In genomic region chr5:138927979-138928378, GRCh38 we compare ENCODE assay signal across 9 cellular contexts. TPM values are rescaled to one million over a fixed set of nuclear protein-coding genes. Genes with fewer than 3 reads are reported as not detected.
DNase-seq lines count a peak whose midpoint lies in the region; ATAC-seq, FAIRE-seq and TF ChIP-seq lines count a peak whose summit lies in the region.
"Had no signal": no experiment of that assay in that cellular context is flagged by ENCODE, and none has a peak within 500 bp of the region (broad histone marks: within the 10 kb centered on the region; RNA-seq: fewer than 3 reads in every experiment).

No MANE protein-coding gene starts in this region.

- H3K9me2 ChIP-seq in Karpas-422 (replicated peaks; ENCODE audit: insufficient read depth, low read length): no peaks in the 10 kb centered on the region

- H3K9me3 Mint-ChIP-seq in type B pancreatic cell: no peaks in the 10 kb centered on the region
- no peaks in the 10 kb centered on the region for H3K9me3 Mint-ChIP-seq in stimulated activated effector memory CD8-positive, alpha-beta T cell treated with anti-CD3 and anti-CD28 coated beads, Interleukin-12 subunit alpha, Interleukin-12 subunit beta, amount 100 ng/mL, for 72 hours
- no peaks in the 10 kb centered on the region for H3K9me3 Mint-ChIP-seq in natural killer cell treated with Interleukin-12 subunit alpha and Interleukin-12 subunit beta and Interleukin-15 and Interleukin-18, amount 100 ng/mL, for 72 hours
- H3K9me3 Mint-ChIP-seq: neural progenitor cell had no signal

- H3K4me3 ChIP-seq in fibroblast of lung (replicated peaks in 1 of 4; ENCODE audit: control extremely low read depth in 1 of 4, insufficient read depth in 1 of 4, low read depth in 3 of 4, low read length in 4 of 4): no peak overlapping the region
- no peak overlapping the region for H3K4me3 ChIP-seq in Karpas-422 (ENCODE audit: low read length)
- H3K4me3 ChIP-seq: neural progenitor cell had no signal

- no peak for ATAC-seq in stimulated activated effector memory CD8-positive, alpha-beta T cell treated with anti-CD3 and anti-CD28 coated beads, Interleukin-12 subunit alpha, Interleukin-12 subunit beta, amount 100 ng/mL, for 72 hours
- ATAC-seq in natural killer cell treated with Interleukin-12 subunit alpha and Interleukin-12 subunit beta and Interleukin-15 and Interleukin-18, amount 100 ng/mL, for 72 hours: no peak

- H3K27ac ChIP-seq in fibroblast of lung (ENCODE audit: insufficient read depth, low read length) (no peak overlapping the region), Karpas-422 (ENCODE audit: low read length) (no peak overlapping the region)
- H3K27ac ChIP-seq: neural progenitor cell had no signal

- H3K27me3 ChIP-seq in fibroblast of lung (ENCODE audit: control insufficient read depth, insufficient read depth, low read length) (no peaks in the 10 kb centered on the region), Karpas-422 (ENCODE audit: low read length) (no peaks in the 10 kb centered on the region)
- H3K27me3 ChIP-seq: neural progenitor cell had no signal

- TF ChIP-seq CTCF in fibroblast of lung (conservative IDR thresholded peaks at IDR 0.05 in 1 of 2, IDR thresholded peaks at IDR 0.05 in 1 of 2; ENCODE audit: low read depth in 1 of 2, low read length in 2 of 2): no peak
- no peak for TF ChIP-seq CTCF in type B pancreatic cell (conservative IDR thresholded peaks at IDR 0.05)

- H3K4me1 Mint-ChIP-seq in type B pancreatic cell (ENCODE audit: unreplicated experiment): peaks cover 4% of the 10 kb centered on the region
- H3K4me1 Mint-ChIP-seq in stimulated activated effector memory CD8-positive, alpha-beta T cell treated with anti-CD3 and anti-CD28 coated beads, Interleukin-12 subunit alpha, Interleukin-12 subunit beta, amount 100 ng/mL, for 72 hours: no peaks in the 10 kb centered on the region
- H3K4me1 Mint-ChIP-seq in natural killer cell treated with Interleukin-12 subunit alpha and Interleukin-12 subunit beta and Interleukin-15 and Interleukin-18, amount 100 ng/mL, for 72 hours (ENCODE audit: low read depth in 2 of 2): peaks cover 0 to 3% of the 10 kb centered on the region in 2 donors

- H3K9ac ChIP-seq in fibroblast of lung (ENCODE audit: insufficient read depth, low read length) (no peak overlapping the region), Karpas-422 (ENCODE audit: low read length) (no peak overlapping the region)
- H3K9ac ChIP-seq: neural progenitor cell had no signal

- H3K4me1 ChIP-seq in fibroblast of lung (ENCODE audit: control insufficient read depth, extremely low read depth, insufficient read depth, low read length) (no peaks in the 10 kb centered on the region), Karpas-422 (ENCODE audit: low read length) (peaks cover 10% of the 10 kb centered on the region)
- H3K4me1 ChIP-seq: neural progenitor cell had no signal

- H3K4me2 ChIP-seq in fibroblast of lung (ENCODE audit: extremely low read depth, insufficient read depth, low read length): no peak overlapping the region
- no peak overlapping the region for H3K4me2 ChIP-seq in Karpas-422 (ENCODE audit: low read depth, low read length, poor library complexity, severe bottlenecking)
- H3K4me2 ChIP-seq: neural progenitor cell had no signal

- peak; percentile 23 for FAIRE-seq in RCC 7860 (lab: Jason Lieb, UNC)

- H4K20me1 ChIP-seq in fibroblast of lung (ENCODE audit: control insufficient read depth, extremely low read depth, insufficient read depth, low read length): no peaks in the 10 kb centered on the region
- no peaks in the 10 kb centered on the region for H4K20me1 ChIP-seq in Karpas-422 (ENCODE audit: insufficient read depth, low read depth, low read length)

- H3K4me3 Mint-ChIP-seq in type B pancreatic cell: no peak overlapping the region
- no peak overlapping the region for H3K4me3 Mint-ChIP-seq in stimulated activated effector memory CD8-positive, alpha-beta T cell treated with anti-CD3 and anti-CD28 coated beads, Interleukin-12 subunit alpha, Interleukin-12 subunit beta, amount 100 ng/mL, for 72 hours
- H3K4me3 Mint-ChIP-seq in natural killer cell treated with Interleukin-12 subunit alpha and Interleukin-12 subunit beta and Interleukin-15 and Interleukin-18, amount 100 ng/mL, for 72 hours: no peak overlapping the region
- H3K4me3 Mint-ChIP-seq: neural progenitor cell had no signal

- H3K27ac Mint-ChIP-seq in type B pancreatic cell: peak overlapping the region; percentile 8
- H3K27ac Mint-ChIP-seq in stimulated activated effector memory CD8-positive, alpha-beta T cell treated with anti-CD3 and anti-CD28 coated beads, Interleukin-12 subunit alpha, Interleukin-12 subunit beta, amount 100 ng/mL, for 72 hours: no peak overlapping the region
- no peak overlapping the region for H3K27ac Mint-ChIP-seq in natural killer cell treated with Interleukin-12 subunit alpha and Interleukin-12 subunit beta and Interleukin-15 and Interleukin-18, amount 100 ng/mL, for 72 hours
- H3K27ac Mint-ChIP-seq: neural progenitor cell had no signal

- H3K36me3 ChIP-seq in fibroblast of lung (ENCODE audit: control insufficient read depth, insufficient read depth, low read length): peaks cover 34% of the 10 kb centered on the region
- no peaks in the 10 kb centered on the region for H3K36me3 ChIP-seq in Karpas-422 (ENCODE audit: insufficient read depth, low read length)
- H3K36me3 ChIP-seq: neural progenitor cell had no signal

- DNase-seq in RCC 7860 (ENCODE audit: low spot score) (no peak), fibroblast of lung (ENCODE audit: low read depth in 2 of 2) (peak; percentile 29 to 41), lung microvascular endothelial cell (ENCODE audit: low read depth in 2 of 2) (peak; percentile 34 to 67), type B pancreatic cell (ENCODE audit: extremely low spot score, unreplicated experiment) (no peak), Karpas-422 (no peak)
- no peak for DNase-seq in stimulated activated effector memory CD8-positive, alpha-beta T cell treated with anti-CD3 and anti-CD28 coated beads, Interleukin-12 subunit alpha, Interleukin-12 subunit beta, amount 100 ng/mL, for 72 hours (ENCODE audit: low spot score in 2 of 2)
- DNase-seq in natural killer cell treated with Interleukin-12 subunit alpha and Interleukin-12 subunit beta and Interleukin-15 and Interleukin-18, amount 100 ng/mL, for 72 hours (ENCODE audit: low spot score): no peak
- DNase-seq: central memory CD4-positive, alpha-beta T cell had no signal

- H3K27me3 Mint-ChIP-seq in type B pancreatic cell: no peaks in the 10 kb centered on the region
- H3K27me3 Mint-ChIP-seq in natural killer cell treated with Interleukin-12 subunit alpha and Interleukin-12 subunit beta and Interleukin-15 and Interleukin-18, amount 100 ng/mL, for 72 hours: no peaks in the 10 kb centered on the region

- no peaks in the 10 kb centered on the region for H3K79me2 ChIP-seq in fibroblast of lung (ENCODE audit: control insufficient read depth, insufficient read depth, low read length)
- H3K79me2 ChIP-seq in Karpas-422 (ENCODE audit: low read length): no peaks in the 10 kb centered on the region

- H3K36me3 Mint-ChIP-seq in type B pancreatic cell: peaks cover 65% of the 10 kb centered on the region
- peaks cover 61% of the 10 kb centered on the region for H3K36me3 Mint-ChIP-seq in stimulated activated effector memory CD8-positive, alpha-beta T cell treated with anti-CD3 and anti-CD28 coated beads, Interleukin-12 subunit alpha, Interleukin-12 subunit beta, amount 100 ng/mL, for 72 hours
- H3K36me3 Mint-ChIP-seq in natural killer cell treated with Interleukin-12 subunit alpha and Interleukin-12 subunit beta and Interleukin-15 and Interleukin-18, amount 100 ng/mL, for 72 hours: peaks cover 15% of the 10 kb centered on the region

- H2AFZ ChIP-seq in fibroblast of lung (ENCODE audit: low read length): no peak overlapping the region
- no peak overlapping the region for H2AFZ ChIP-seq in Karpas-422 (ENCODE audit: low read length)
- H2AFZ ChIP-seq: neural progenitor cell had no signal

- H3K9me3 ChIP-seq in fibroblast of lung (ENCODE audit: control insufficient read depth, insufficient read depth, low read depth, low read length) (no peaks in the 10 kb centered on the region), Karpas-422 (ENCODE audit: low read length) (no peaks in the 10 kb centered on the region)

RNA-seq across cellular contexts. Expression of gene LRRTM2, which starts 52.8 kb away (rescaled TPM):
- total RNA-seq in fibroblast of lung (1.0 and 1.3 TPM in 2 replicates), lung microvascular endothelial cell (0.40 and 1.3 TPM in 2 replicates), type B pancreatic cell (ENCODE audit: low replicate concordance) (4.6 TPM in 1 of 2 replicates, not detected in the other)
- 0.33 and 1.8 TPM in 2 replicates for polyA plus RNA-seq in fibroblast of lung
- polyA plus RNA-seq in fibroblast of lung (2012): 0.30 and 1.0 TPM in 2 replicates
- polyA minus RNA-seq in fibroblast of lung (ENCODE audit: low replicate concordance): 0.51 and 0.93 TPM in 2 replicates
- under 1 TPM in 1 of 2 donors, not detected in 1; 0.73 TPM for total RNA-seq in natural killer cell treated with Interleukin-12 subunit alpha and Interleukin-12 subunit beta and Interleukin-15 and Interleukin-18, amount 100 ng/mL, for 72 hours
- total RNA-seq in Karpas-422 (2014; rRNA removed; shearing (Covaris generic); ENCODE audit: low replicate concordance): 0.25 TPM in 1 of 2 replicates, not detected in the other

Comparison
In these comparisons a context has a peak if more than half of its experiments do, and no peak if none do; other contexts are left out.
1. DNase-seq: peak in fibroblast of lung (2 of 2) and lung microvascular endothelial cell (2 of 2); none in RCC 7860 (single experiment), type B pancreatic cell (single experiment), stimulated activated effector memory CD8-positive, alpha-beta T cell treated with anti-CD3 and anti-CD28 coated beads, Interleukin-12 subunit alpha, Interleukin-12 subunit beta, amount 100 ng/mL, for 72 hours (0 of 2), natural killer cell treated with Interleukin-12 subunit alpha and Interleukin-12 subunit beta and Interleukin-15 and Interleukin-18, amount 100 ng/mL, for 72 hours (single experiment) and Karpas-422 (single experiment).